In the genomic region with DNA sequence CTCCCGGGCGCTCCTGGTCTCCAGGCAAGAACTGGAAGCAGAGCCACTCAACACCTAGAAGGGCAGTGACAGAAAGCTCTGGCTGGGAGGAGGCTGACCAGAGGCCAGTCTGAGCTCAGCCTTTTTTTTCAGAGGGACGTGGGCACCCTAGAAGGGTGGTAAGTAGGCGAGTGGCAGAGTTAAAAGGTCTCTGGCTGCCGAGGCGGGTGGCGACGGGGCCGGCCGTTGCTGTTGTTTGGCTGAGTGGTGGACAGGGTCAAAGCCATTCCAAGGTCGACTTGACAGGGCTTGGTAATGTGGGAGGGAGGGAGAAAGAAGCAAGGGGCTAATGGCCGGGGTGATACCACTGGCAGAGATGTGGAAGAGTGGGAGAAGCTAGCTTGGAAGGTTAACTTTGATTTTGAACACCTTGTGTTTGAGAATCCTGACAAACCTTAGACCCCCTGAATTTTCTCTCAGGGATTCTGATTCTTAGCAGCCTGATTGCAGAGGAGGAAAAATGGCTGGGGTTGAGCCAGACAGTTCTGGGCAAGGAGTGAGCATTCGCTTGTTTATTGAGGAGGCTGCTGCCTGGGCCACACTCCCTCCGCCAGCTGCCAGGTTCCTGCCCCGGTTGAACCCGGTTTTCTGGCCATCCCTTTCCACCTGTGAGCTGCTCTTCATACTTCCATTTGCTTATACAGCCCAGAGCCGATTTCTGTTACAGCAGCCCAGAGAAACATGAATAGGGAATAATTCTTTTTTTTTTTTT, we compare ENCODE assay signal across 8 cellular contexts. TPM values are rescaled to one million over a fixed set of nuclear protein-coding genes. Genes with fewer than 3 reads are reported as not detected.
DNase-seq lines count a peak whose midpoint lies in the region; ATAC-seq and TF ChIP-seq lines count a peak whose summit lies in the region.

No MANE protein-coding gene starts in this region.

- ATAC-seq in right lobe of liver (peak; percentile 33 to 60 (median 48)), GM18867 (IDR thresholded peaks at IDR 0.05; ENCODE audit: unreplicated experiment) (no peak)

- peak overlapping the region; percentile 89 for H3K4me3 Mint-ChIP-seq in activated T-cell treated with anti-CD3 and anti-CD28 coated beads, Interleukin-2, amount 50 U/mL, for 24 hours

- no peaks in the 10 kb centered on the region for H3K9me3 Mint-ChIP-seq in activated T-cell treated with anti-CD3 and anti-CD28 coated beads, Interleukin-2, amount 50 U/mL, for 24 hours

- no peaks in the 10 kb centered on the region for H3K27me3 ChIP-seq in brain microvascular endothelial cell (replicated peaks)
- no peaks in the 10 kb centered on the region for H3K27me3 ChIP-seq in right lobe of liver
- no peaks in the 10 kb centered on the region for H3K27me3 ChIP-seq in tibial nerve

- H3K9me3 ChIP-seq in right lobe of liver: no peaks in the 10 kb centered on the region
- no peaks in the 10 kb centered on the region for H3K9me3 ChIP-seq in tibial nerve

- TF ChIP-seq CTCF in brain microvascular endothelial cell (IDR thresholded peaks at IDR 0.05; ENCODE audit: low read depth, low read length, missing control alignments) (no peak), right lobe of liver (IDR thresholded peaks at IDR 0.05) (no peak), tibial nerve (IDR thresholded peaks at IDR 0.05) (no peak)

- in situ Hi-C loops in brain microvascular endothelial cell (cut with HindIII; ENCODE audit: low pct_ligation_motif_present, low sequenced_read_pairs): no loop called here

- no peaks in the 10 kb centered on the region for H3K36me3 ChIP-seq in brain microvascular endothelial cell (replicated peaks)
- H3K36me3 ChIP-seq in right lobe of liver: no peaks in the 10 kb centered on the region
- peaks cover 0 to 9% (median 0%) of the 10 kb centered on the region in 3 donors for H3K36me3 ChIP-seq in tibial nerve

- intact Hi-C loops in right lobe of liver (cut with DNase I): no loop called here

- H3K4me1 ChIP-seq in right lobe of liver (peaks cover 0 to 18% (median 9%) of the 10 kb centered on the region in 4 donors), tibial nerve (peaks cover 0 to 16% (median 6%) of the 10 kb centered on the region in 4 donors)

- DNase-seq in activated T-cell treated with anti-CD3 and anti-CD28 coated beads, Interleukin-2, amount 50 U/mL, for 24 hours: no peak
- DNase-seq in activated T-cell treated with anti-CD3 and anti-CD28 coated beads, Interleukin-2, amount 50 U/mL, for 1 hour: no peak
- no peak for DNase-seq in brain microvascular endothelial cell
- peak in 2 of 3 donors; percentile 75 for DNase-seq in right lobe of liver
- DNase-seq in tibial nerve (ENCODE audit: low spot score in 2 of 2): no peak
- no peak for DNase-seq in NCI-H2029 treated with DMSO at 0.1 percent for 48 hours (lab: John Stamatoyannopoulos, UW)
- DNase-seq in T1000 (lab: John Stamatoyannopoulos, UW): no peak

- peak overlapping the region; percentile 87 for H3K27ac Mint-ChIP-seq in activated T-cell treated with anti-CD3 and anti-CD28 coated beads, Interleukin-2, amount 50 U/mL, for 24 hours

- H3K27ac ChIP-seq in brain microvascular endothelial cell: no peak overlapping the region
- H3K27ac ChIP-seq in right lobe of liver: peak overlapping the region; percentile 67 to 93 (median 88)
- H3K27ac ChIP-seq in tibial nerve: peak overlapping the region in 3 of 4 donors; percentile 15 to 78 (median 74)

- H3K4me3 ChIP-seq in brain microvascular endothelial cell (ENCODE audit: low read depth, low read length) (peak overlapping the region; percentile 58), right lobe of liver (peak overlapping the region; percentile 49 to 68 (median 60)), tibial nerve (peak overlapping the region; percentile 32 to 67 (median 44))

- peaks cover 13% of the 10 kb centered on the region for H3K36me3 Mint-ChIP-seq in activated T-cell treated with anti-CD3 and anti-CD28 coated beads, Interleukin-2, amount 50 U/mL, for 24 hours (ENCODE audit: low read depth)

- WGBS in right lobe of liver (ENCODE audit: insufficient coverage, low coverage, low lambda C conversion rate, missing lambda C conversion rate): 10% methylated on average over 16 of the region's 17 CpGs
- 19 to 21% methylated on average over 17 of the region's 17 CpGs for WGBS in tibial nerve, 2 donors

- TF ChIP-seq EP300 in tibial nerve (IDR thresholded peaks at IDR 0.05): no peak

- H3K27me3 Mint-ChIP-seq in activated T-cell treated with anti-CD3 and anti-CD28 coated beads, Interleukin-2, amount 50 U/mL, for 24 hours: no peaks in the 10 kb centered on the region

- TF ChIP-seq POLR2A in right lobe of liver (IDR thresholded peaks at IDR 0.05) (no peak), tibial nerve (IDR thresholded peaks at IDR 0.05) (no peak)

- peaks cover 20% of the 10 kb centered on the region for H3K4me1 Mint-ChIP-seq in activated T-cell treated with anti-CD3 and anti-CD28 coated beads, Interleukin-2, amount 50 U/mL, for 24 hours (ENCODE audit: low read depth)

RNA-seq across cellular contexts. Expression of a gene that starts 0.9 kb away (rescaled TPM):
- total RNA-seq in right lobe of liver (1 to 10 TPM in 2 of 6 experiments, not detected in 4; 3.3 to 4.7 TPM), tibial nerve (not detected)

RNA-seq across cellular contexts. Expression of a gene that starts 14.6 kb away (rescaled TPM):
- total RNA-seq in right lobe of liver: 10 to 100 TPM in 5 of 6 experiments, 1 to 10 TPM in 1; 3.8 to 30.7 (median 13.0) TPM
- total RNA-seq in tibial nerve: 10 to 100 TPM in 3 of 4 donors, 1 to 10 TPM in 1; 7.2 to 22.6 (median 15.1) TPM

RNA-seq across cellular contexts. Expression of a gene that starts 17.9 kb away (rescaled TPM):
- total RNA-seq in right lobe of liver (1 to 10 TPM in 2 of 6 experiments, under 1 TPM in 2, not detected in 2; 0.07 to 1.4 (median 0.62) TPM), tibial nerve (under 1 TPM in 1 of 4 donors, not detected in 3; 0.90 TPM)

RNA-seq across cellular contexts. Expression of a gene that starts 19.1 kb away (rescaled TPM):
- total RNA-seq in right lobe of liver (10 to 100 TPM; 10.9 to 43.4 (median 26.7) TPM), tibial nerve (10 to 100 TPM; 55.9 to 95.4 (median 74.4) TPM)

RNA-seq across cellular contexts. Expression of a gene that starts 33.8 kb away (rescaled TPM):
- total RNA-seq in right lobe of liver: 100 to 1,000 TPM in 3 of 6 experiments, 10 to 100 TPM in 3; 30.6 to 223 (median 88.2) TPM
- total RNA-seq in tibial nerve: 100 to 1,000 TPM in 1 of 4 donors, 10 to 100 TPM in 3; 33.1 to 239 (median 60.3) TPM

Comparison
In these comparisons a context has a peak if more than half of its experiments do, and no peak if none do; other contexts are left out.
1. DNase-seq: peak in right lobe of liver (2 of 3); none in activated T-cell treated with anti-CD3 and anti-CD28 coated beads, Interleukin-2, amount 50 U/mL, for 24 hours (single experiment), activated T-cell treated with anti-CD3 and anti-CD28 coated beads, Interleukin-2, amount 50 U/mL, for 1 hour (single experiment), brain microvascular endothelial cell (single experiment), tibial nerve (0 of 2), NCI-H2029 treated with DMSO at 0.1 percent for 48 hours (single experiment) and T1000 (single experiment).
2. Peak in every context shown above with its lines, with median percentiles within 50 percentile points of each other: H3K4me3 ChIP-seq.